In the genomic region with DNA sequence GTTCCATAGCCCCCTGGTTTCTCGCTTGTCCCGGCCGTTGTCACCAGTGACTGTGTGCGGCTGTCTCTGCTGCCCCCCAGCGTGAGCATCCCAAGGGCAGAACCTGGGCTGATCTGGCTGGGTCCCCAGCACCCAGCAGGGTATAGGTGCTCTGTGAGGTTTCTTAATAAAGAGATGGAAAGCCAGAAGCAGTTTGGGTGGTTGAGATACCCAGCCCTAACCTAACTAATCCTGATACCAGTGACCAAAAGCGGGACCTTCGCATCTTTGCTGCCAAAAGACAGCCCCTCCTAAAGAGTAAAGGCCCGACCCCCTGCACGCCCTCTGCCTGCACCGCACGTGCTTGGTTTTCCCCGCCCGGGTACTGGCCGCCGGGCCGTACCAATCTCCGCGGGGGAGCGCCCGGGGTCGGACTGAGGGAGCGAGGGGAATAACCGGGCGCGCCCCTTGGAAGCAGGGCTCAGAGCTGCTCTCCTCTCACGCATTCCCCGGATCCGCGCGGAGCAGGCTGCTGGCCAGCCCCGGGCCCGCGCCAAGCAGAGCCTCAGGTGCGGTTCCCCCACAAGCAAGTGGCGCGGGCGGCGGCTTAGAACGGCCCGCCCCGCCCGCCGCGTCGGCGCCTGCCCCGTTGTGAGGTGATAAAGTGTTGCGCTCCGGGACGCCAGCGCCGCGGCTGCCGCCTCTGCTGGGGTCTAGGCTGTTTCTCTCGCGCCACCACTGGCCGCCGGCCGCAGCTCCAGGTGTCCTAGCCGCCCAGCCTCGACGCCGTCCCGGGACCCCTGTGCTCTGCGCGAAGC, we compare ENCODE assay signal across 8 cellular contexts. TPM values are rescaled to one million over a fixed set of nuclear protein-coding genes. Genes with fewer than 3 reads are reported as not detected.
A peak's percentile ranks its signal among the peaks of the same experiment; 100 is the strongest.
DNase-seq lines count a peak whose midpoint lies in the region; ATAC-seq and TF ChIP-seq lines count a peak whose summit lies in the region.

A gene with protein sequence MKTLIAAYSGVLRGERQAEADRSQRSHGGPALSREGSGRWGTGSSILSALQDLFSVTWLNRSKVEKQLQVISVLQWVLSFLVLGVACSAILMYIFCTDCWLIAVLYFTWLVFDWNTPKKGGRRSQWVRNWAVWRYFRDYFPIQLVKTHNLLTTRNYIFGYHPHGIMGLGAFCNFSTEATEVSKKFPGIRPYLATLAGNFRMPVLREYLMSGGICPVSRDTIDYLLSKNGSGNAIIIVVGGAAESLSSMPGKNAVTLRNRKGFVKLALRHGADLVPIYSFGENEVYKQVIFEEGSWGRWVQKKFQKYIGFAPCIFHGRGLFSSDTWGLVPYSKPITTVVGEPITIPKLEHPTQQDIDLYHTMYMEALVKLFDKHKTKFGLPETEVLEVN (plus strand): TSS at position 667 of the 797 bp plus-strand sequence. CDS start 214 bp downstream, outside the sequence.

- TF ChIP-seq POLR2A in esophagus squamous epithelium (IDR thresholded peaks at IDR 0.05) = peak in 1 of 4 donors; percentile 12

- peak within 1 kb of the TSS in 5 of 9 donors; percentile 8 to 83 (median 58) for H3K27ac Mint-ChIP-seq in naive thymus-derived CD4-positive, alpha-beta T cell

- no peaks in the 10 kb centered on the region for H3K9me3 Mint-ChIP-seq in naive thymus-derived CD4-positive, alpha-beta T cell

- H3K27ac ChIP-seq in esophagus squamous epithelium = peak within 1 kb of the TSS in 3 of 4 donors; percentile 40 to 60 (median 58)
- no peak within 1 kb of the TSS for H3K27ac ChIP-seq in naive thymus-derived CD4-positive, alpha-beta T cell (ENCODE audit: low read depth, low read length)

- TF ChIP-seq EP300 in Ishikawa (IDR thresholded peaks at IDR 0.05; ENCODE audit: borderline replicate concordance) = peak; percentile 59; the same call in 1 of the 2 replicates

- H3K27me3 Mint-ChIP-seq in naive thymus-derived CD4-positive, alpha-beta T cell = peaks cover 7 to 24% (median 14%) of the 10 kb centered on the region in 5 donors

- DNase-seq in DMS153 (lab: John Stamatoyannopoulos, UW) = peak; percentile 73
- DNase-seq in OCI-M2 (lab: John Stamatoyannopoulos, UW; ENCODE audit: unreplicated experiment) = peak; percentile 80
- DNase-seq in activated T-cell treated with anti-CD3 and anti-CD28 coated beads for 48 hours (ENCODE audit: low read depth) = peak; percentile 71
- DNase-seq in esophagus squamous epithelium (lab: John Stamatoyannopoulos, UW) = no peak
- peak; percentile 23 to 72 (median 59) for DNase-seq in naive thymus-derived CD4-positive, alpha-beta T cell
- DNase-seq in stimulated activated naive CD4-positive, alpha-beta T cell (lab: John Stamatoyannopoulos, UW) = peak; percentile 19 to 66 (median 46)

- H3K36me3 Mint-ChIP-seq in naive thymus-derived CD4-positive, alpha-beta T cell = no peaks in the 10 kb centered on the region

- H3K4me3 Mint-ChIP-seq in naive thymus-derived CD4-positive, alpha-beta T cell = peak within 1 kb of the TSS; percentile 74 to 84 (median 81)

- peak in 1 of 6 experiments; percentile 8 for TF ChIP-seq CTCF in esophagus squamous epithelium (IDR thresholded peaks at IDR 0.05)

- POLR2A ChIA-PET in naive thymus-derived CD4-positive, alpha-beta T cell (lab: Charles Lee) = no interaction called here

- peak; percentile 57 for ATAC-seq in GM21576 (IDR thresholded peaks at IDR 0.05; ENCODE audit: unreplicated experiment)
- ATAC-seq in naive thymus-derived CD4-positive, alpha-beta T cell = peak; percentile 83

- CTCF ChIA-PET in naive thymus-derived CD4-positive, alpha-beta T cell (lab: Charles Lee) = no interaction called here

- H3K36me3 ChIP-seq in esophagus squamous epithelium = no peaks in the 10 kb centered on the region
- H3K36me3 ChIP-seq in naive thymus-derived CD4-positive, alpha-beta T cell (ENCODE audit: control insufficient read depth in 2 of 3, insufficient read depth in 3 of 3, low read length in 3 of 3) = no peaks in the 10 kb centered on the region

- WGBS in esophagus squamous epithelium, 2 donors = 0 to 49% methylated on average over 1 to 4 of the region's 66 CpGs

- H3K27me3 ChIP-seq in esophagus squamous epithelium = peaks cover 0 to 48% (median 0%) of the 10 kb centered on the region in 4 donors
- H3K27me3 ChIP-seq in naive thymus-derived CD4-positive, alpha-beta T cell (ENCODE audit: control insufficient read depth in 2 of 2, insufficient read depth in 2 of 2, low read length in 2 of 2) = peaks cover 0 to 4% of the 10 kb centered on the region in 2 donors

- H3K9me3 ChIP-seq in esophagus squamous epithelium = no peaks in the 10 kb centered on the region
- no peaks in the 10 kb centered on the region for H3K9me3 ChIP-seq in naive thymus-derived CD4-positive, alpha-beta T cell (ENCODE audit: control insufficient read depth in 2 of 3, low read length in 3 of 3)

- TF ChIP-seq RAD21 in Ishikawa (IDR thresholded peaks at IDR 0.05; ENCODE audit: low read depth) = no peak

- intact Hi-C loops in esophagus squamous epithelium (cut with DNase I) = no loop called here
- intact Hi-C loops in naive thymus-derived CD4-positive, alpha-beta T cell (cut with micrococcal nuclease) = loop anchor here (1.0 to 10.0 kb wide), 7 partner anchors 34 to 796 kb away; partner anchors contain the start of gene UVRAG (in 1 of the 2)

- peaks cover 13 to 35% (median 18%) of the 10 kb centered on the region in 3 donors for H3K4me1 ChIP-seq in esophagus squamous epithelium
- H3K4me1 ChIP-seq in naive thymus-derived CD4-positive, alpha-beta T cell (ENCODE audit: control insufficient read depth in 2 of 2, insufficient read depth in 2 of 2, low read length in 2 of 2) = peaks cover 5 to 7% of the 10 kb centered on the region in 2 donors

- peak within 1 kb of the TSS; percentile 32 to 72 (median 48) for H3K4me3 ChIP-seq in esophagus squamous epithelium
- H3K4me3 ChIP-seq in naive thymus-derived CD4-positive, alpha-beta T cell (ENCODE audit: low read length) = peak within 1 kb of the TSS; percentile 55

- peaks cover 13 to 22% (median 16%) of the 10 kb centered on the region in 7 donors for H3K4me1 Mint-ChIP-seq in naive thymus-derived CD4-positive, alpha-beta T cell

TF ChIP-seq in Ishikawa, 13 proteins besides CTCF, POLR2A, EP300 and RAD21:
- TF ChIP-seq USF1 (IDR thresholded peaks at IDR 0.05) = peak; percentile 60
- TF ChIP-seq, protein P1, sequence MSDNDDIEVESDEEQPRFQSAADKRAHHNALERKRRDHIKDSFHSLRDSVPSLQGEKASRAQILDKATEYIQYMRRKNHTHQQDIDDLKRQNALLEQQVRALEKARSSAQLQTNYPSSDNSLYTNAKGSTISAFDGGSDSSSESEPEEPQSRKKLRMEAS (IDR thresholded peaks at IDR 0.05) = peak; percentile 100
- no peak; the same call in 1 of the 2 replicates for TF ChIP-seq TAF1 (IDR thresholded peaks at IDR 0.05; ENCODE audit: low read depth)
- TF ChIP-seq TCF12 (IDR thresholded peaks at IDR 0.05; ENCODE audit: low read depth) = peak; percentile 62; the same call in 1 of the 2 replicates
- TF ChIP-seq EGR1 (IDR thresholded peaks at IDR 0.05) = no peak
- TF ChIP-seq TEAD4 (IDR thresholded peaks at IDR 0.05) = 0 out of 2 replicates have a peak, but pooled peaks have one; percentile 19
- TF ChIP-seq ZBTB7A (IDR thresholded peaks at IDR 0.05; ENCODE audit: low read depth) = peak; percentile 31
TF ChIP-seq in Ishikawa: peak in this region for 5.

RNA-seq across cellular contexts. Expression of the gene that starts here (rescaled TPM):
- total RNA-seq in esophagus squamous epithelium = 10 to 100 TPM in 3 of 4 donors, 1 to 10 TPM in 1; 6.1 to 29.3 (median 19.2) TPM
- 1 to 10 TPM in 3 of 5 experiments, under 1 TPM in 2; 0.32 to 8.5 (median 1.4) TPM for total RNA-seq in naive thymus-derived CD4-positive, alpha-beta T cell
- polyA plus RNA-seq in naive thymus-derived CD4-positive, alpha-beta T cell = under 1 TPM; 0.30 to 0.58 TPM
